1 cellular context compared by ENCODE assay signal in the genomic region with DNA sequence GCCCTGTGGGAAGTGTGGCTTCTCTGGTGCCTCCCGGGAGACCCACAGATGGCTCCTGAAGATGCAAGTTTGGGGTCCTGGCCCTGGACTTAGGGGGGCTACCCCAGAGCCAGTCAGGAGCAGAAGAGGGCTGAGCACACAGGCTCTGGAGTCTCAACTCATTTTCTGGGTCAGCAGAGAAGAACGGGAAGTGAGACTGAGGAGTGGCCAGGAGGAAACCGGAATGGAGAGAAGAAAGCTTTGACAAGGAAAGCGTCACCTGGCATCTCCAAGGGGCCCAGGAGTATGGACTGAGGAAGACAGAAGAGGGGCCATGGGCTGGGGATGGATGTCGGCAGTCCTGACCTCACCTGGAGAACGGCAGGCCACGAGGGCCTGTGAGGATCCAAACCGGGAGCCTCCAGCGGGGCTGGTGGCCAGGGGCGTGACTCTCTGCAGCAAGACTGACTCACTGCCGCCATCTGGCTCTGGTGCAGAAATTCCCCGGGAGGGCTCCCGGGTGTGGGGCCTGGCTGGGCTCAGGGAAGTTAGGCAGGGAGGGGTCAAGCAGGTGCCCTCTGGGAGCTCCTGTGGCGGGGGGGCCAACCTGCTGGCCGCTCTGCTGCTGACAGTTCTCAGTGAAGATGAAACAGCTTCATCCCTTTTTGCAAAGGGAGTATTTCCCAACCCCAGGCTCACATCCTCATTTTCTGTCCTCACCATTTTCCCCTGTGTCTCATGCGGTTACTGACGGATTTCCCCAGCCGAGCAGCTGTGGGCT.
TF ChIP-seq lines count a peak whose summit lies in the region.

No MANE protein-coding gene starts in this region.

TF ChIP-seq in GM12878, 131 proteins besides CTCF, POLR2A, EP300 and RAD21:
- TF ChIP-seq, protein P1, sequence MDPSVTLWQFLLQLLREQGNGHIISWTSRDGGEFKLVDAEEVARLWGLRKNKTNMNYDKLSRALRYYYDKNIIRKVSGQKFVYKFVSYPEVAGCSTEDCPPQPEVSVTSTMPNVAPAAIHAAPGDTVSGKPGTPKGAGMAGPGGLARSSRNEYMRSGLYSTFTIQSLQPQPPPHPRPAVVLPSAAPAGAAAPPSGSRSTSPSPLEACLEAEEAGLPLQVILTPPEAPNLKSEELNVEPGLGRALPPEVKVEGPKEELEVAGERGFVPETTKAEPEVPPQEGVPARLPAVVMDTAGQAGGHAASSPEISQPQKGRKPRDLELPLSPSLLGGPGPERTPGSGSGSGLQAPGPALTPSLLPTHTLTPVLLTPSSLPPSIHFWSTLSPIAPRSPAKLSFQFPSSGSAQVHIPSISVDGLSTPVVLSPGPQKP (IDR thresholded peaks at IDR 0.05; ENCODE audit: low read depth, low read length), result no peak
- TF ChIP-seq ZBED1 (IDR thresholded peaks at IDR 0.05; ENCODE audit: borderline replicate concordance) (no peak), RUNX3 (IDR thresholded peaks at IDR 0.05; ENCODE audit: low read length) (peak; percentile 33; the same call in 1 of the 2 replicates), EGR1 (IDR thresholded peaks at IDR 0.05; ENCODE audit: borderline replicate concordance in 1 of 2, low read depth in 2 of 2, low read length in 2 of 2) (no peak), SPI1 (IDR thresholded peaks at IDR 0.05; ENCODE audit: borderline replicate concordance, insufficient read depth, low read depth, low read length) (peak; percentile 60)
- TF ChIP-seq, protein P2, sequence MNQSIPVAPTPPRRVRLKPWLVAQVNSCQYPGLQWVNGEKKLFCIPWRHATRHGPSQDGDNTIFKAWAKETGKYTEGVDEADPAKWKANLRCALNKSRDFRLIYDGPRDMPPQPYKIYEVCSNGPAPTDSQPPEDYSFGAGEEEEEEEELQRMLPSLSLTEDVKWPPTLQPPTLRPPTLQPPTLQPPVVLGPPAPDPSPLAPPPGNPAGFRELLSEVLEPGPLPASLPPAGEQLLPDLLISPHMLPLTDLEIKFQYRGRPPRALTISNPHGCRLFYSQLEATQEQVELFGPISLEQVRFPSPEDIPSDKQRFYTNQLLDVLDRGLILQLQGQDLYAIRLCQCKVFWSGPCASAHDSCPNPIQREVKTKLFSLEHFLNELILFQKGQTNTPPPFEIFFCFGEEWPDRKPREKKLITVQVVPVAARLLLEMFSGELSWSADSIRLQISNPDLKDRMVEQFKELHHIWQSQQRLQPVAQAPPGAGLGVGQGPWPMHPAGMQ (IDR thresholded peaks at IDR 0.05; ENCODE audit: borderline replicate concordance), result no peak
- TF ChIP-seq, protein P3, sequence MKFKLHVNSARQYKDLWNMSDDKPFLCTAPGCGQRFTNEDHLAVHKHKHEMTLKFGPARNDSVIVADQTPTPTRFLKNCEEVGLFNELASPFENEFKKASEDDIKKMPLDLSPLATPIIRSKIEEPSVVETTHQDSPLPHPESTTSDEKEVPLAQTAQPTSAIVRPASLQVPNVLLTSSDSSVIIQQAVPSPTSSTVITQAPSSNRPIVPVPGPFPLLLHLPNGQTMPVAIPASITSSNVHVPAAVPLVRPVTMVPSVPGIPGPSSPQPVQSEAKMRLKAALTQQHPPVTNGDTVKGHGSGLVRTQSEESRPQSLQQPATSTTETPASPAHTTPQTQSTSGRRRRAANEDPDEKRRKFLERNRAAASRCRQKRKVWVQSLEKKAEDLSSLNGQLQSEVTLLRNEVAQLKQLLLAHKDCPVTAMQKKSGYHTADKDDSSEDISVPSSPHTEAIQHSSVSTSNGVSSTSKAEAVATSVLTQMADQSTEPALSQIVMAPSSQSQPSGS (IDR thresholded peaks at IDR 0.05; ENCODE audit: low read length), result no peak
- TF ChIP-seq, protein P4, sequence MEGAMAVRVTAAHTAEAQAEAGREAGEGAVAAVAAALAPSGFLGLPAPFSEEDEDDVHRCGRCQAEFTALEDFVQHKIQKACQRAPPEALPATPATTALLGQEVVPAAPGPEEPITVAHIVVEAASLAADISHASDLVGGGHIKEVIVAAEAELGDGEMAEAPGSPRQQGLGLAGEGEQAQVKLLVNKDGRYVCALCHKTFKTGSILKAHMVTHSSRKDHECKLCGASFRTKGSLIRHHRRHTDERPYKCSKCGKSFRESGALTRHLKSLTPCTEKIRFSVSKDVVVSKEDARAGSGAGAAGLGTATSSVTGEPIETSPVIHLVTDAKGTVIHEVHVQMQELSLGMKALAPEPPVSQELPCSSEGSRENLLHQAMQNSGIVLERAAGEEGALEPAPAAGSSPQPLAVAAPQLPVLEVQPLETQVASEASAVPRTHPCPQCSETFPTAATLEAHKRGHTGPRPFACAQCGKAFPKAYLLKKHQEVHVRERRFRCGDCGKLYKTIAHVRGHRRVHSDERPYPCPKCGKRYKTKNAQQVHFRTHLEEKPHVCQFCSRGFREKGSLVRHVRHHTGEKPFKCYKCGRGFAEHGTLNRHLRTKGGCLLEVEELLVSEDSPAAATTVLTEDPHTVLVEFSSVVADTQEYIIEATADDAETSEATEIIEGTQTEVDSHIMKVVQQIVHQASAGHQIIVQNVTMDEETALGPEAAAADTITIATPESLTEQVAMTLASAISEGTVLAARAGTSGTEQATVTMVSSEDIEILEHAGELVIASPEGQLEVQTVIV (IDR thresholded peaks at IDR 0.05; ENCODE audit: borderline replicate concordance, partially characterized antibody), result no peak
- TF ChIP-seq, protein P5, sequence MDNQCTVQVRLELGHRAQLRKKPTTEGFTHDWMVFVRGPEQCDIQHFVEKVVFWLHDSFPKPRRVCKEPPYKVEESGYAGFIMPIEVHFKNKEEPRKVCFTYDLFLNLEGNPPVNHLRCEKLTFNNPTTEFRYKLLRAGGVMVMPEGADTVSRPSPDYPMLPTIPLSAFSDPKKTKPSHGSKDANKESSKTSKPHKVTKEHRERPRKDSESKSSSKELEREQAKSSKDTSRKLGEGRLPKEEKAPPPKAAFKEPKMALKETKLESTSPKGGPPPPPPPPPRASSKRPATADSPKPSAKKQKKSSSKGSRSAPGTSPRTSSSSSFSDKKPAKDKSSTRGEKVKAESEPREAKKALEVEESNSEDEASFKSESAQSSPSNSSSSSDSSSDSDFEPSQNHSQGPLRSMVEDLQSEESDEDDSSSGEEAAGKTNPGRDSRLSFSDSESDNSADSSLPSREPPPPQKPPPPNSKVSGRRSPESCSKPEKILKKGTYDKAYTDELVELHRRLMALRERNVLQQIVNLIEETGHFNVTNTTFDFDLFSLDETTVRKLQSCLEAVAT (IDR thresholded peaks at IDR 0.05), result no peak
